21 cellular contexts compared by ENCODE assay signal in genomic region chr9:37163299-37163698, GRCh38. TPM values are rescaled to one million over a fixed set of nuclear protein-coding genes. Genes with fewer than 3 reads are reported as not detected.
A peak's percentile ranks its signal among the peaks of the same experiment; 100 is the strongest.
DNase-seq lines count a peak whose midpoint lies in the region; ATAC-seq, FAIRE-seq and TF ChIP-seq lines count a peak whose summit lies in the region.
"Had no signal": no experiment of that assay in that cellular context is flagged by ENCODE, and none has a peak within 500 bp of the region (broad histone marks: within the 10 kb centered on the region; RNA-seq: fewer than 3 reads in every experiment).

No MANE protein-coding gene starts in this region.

- H3K9ac ChIP-seq in Karpas-422 (ENCODE audit: low read length) (no peak overlapping the region), GM12878 (ENCODE audit: control insufficient read depth, insufficient read depth, low read length) (no peak overlapping the region)

- DNase-seq in GM12891 (ENCODE audit: insufficient read length, low spot score): no peak
- no peak for DNase-seq in Karpas-422
- no peak for DNase-seq in GM12878 (ENCODE audit: low read depth, low spot score)
- DNase-seq in stimulated activated naive B cell treated with anti-CD40 and anti-IgM and Interleukin-4, amounts not matched to agents 10 μg/mL and 1 μg/mL and 100 μg/mL, for 72 hours: no peak
- DNase-seq in left lobe of liver (ENCODE audit: low spot score): no peak
- DNase-seq in left colon: no peak
- no peak for DNase-seq in T-cell
- DNase-seq: Caco-2; CD4-positive, alpha-beta T cell; DND-41; MV-4-11; NCI-H1694 treated with DMSO at 0.1 percent for 48 hours; NCI-H2081 treated with DMSO at 0.1 percent for 48 hours; NCI-H2171 treated with DMSO at 0.1 percent for 48 hours; NCI-H524 treated with DMSO at 0.1 percent for 48 hours; NCI-H82; Right ventricle myocardium superior had no signal

- H3K36me3 ChIP-seq in Karpas-422 (ENCODE audit: insufficient read depth, low read length) (peaks cover 48% of the 10 kb centered on the region), GM12878 (ENCODE audit: control insufficient read depth in 2 of 2, insufficient read depth in 2 of 2, low read length in 1 of 2) (peaks cover 3 to 21% of the 10 kb centered on the region in 2 experiments; a peak in 3 of 4 replicates)

- H3K4me1 Mint-ChIP-seq in stimulated activated naive B cell treated with anti-CD40 and anti-IgM and Interleukin-4, amounts not matched to agents 10 μg/mL and 1 μg/mL and 100 μg/mL, for 72 hours: peaks cover 26 to 58% of the 10 kb centered on the region in 2 donors
- H3K4me1 Mint-ChIP-seq in T-cell: peaks cover 6 to 30% (median 15%) of the 10 kb centered on the region in 3 donors

- in situ Hi-C loops in GM12878 (cut with MboI): no loop called here

- no peak for TF ChIP-seq RAD21 in GM12878 (IDR thresholded peaks at IDR 0.05; ENCODE audit: insufficient read depth, low read depth, low read length)

- H2AFZ ChIP-seq in Karpas-422 (ENCODE audit: low read length) (no peak overlapping the region), GM12878 (ENCODE audit: control insufficient read depth, low read depth, low read length) (no peak overlapping the region)
- H2AFZ ChIP-seq: GM23338 had no signal

- CTCF ChIA-PET in GM12878 (lab: Yijun Ruan, JAX): interaction anchor here (0.9 kb wide), 1 partner anchor 11 kb away, joined by 4 read pairs; no protein-coding TSS in a partner anchor
- CTCF ChIA-PET in T-cell (lab: Charles Lee): interaction anchor here in 1 of 2 donors (0.6 kb wide), 1 partner anchor 45 kb away, joined by 3 read pairs; no protein-coding TSS in a partner anchor

- no peak for TF ChIP-seq EP300 in GM12878 (IDR thresholded peaks at IDR 0.05; ENCODE audit: borderline replicate concordance in 1 of 2, control insufficient read depth in 1 of 2, low read depth in 2 of 2, low read length in 2 of 2)

- H3K4me3 Mint-ChIP-seq in stimulated activated naive B cell treated with anti-CD40 and anti-IgM and Interleukin-4, amounts not matched to agents 10 μg/mL and 1 μg/mL and 100 μg/mL, for 72 hours: no peak overlapping the region
- no peak overlapping the region for H3K4me3 Mint-ChIP-seq in T-cell
- H3K4me3 Mint-ChIP-seq: CD4-positive, alpha-beta T cell; GM23338 had no signal

- peaks cover 0 to 2% of the 10 kb centered on the region in 2 donors for H3K9me3 Mint-ChIP-seq in stimulated activated naive B cell treated with anti-CD40 and anti-IgM and Interleukin-4, amounts not matched to agents 10 μg/mL and 1 μg/mL and 100 μg/mL, for 72 hours
- no peaks in the 10 kb centered on the region for H3K9me3 Mint-ChIP-seq in T-cell
- H3K9me3 Mint-ChIP-seq: CD4-positive, alpha-beta T cell; GM23338; IgD-negative memory B cell had no signal

- intact Hi-C loops in GM12878 (cut with micrococcal nuclease; ENCODE audit: unreplicated experiment): no loop called here
- intact Hi-C loops in left colon (cut with DNase I, micrococcal nuclease): no loop called here

- BruUV-seq in GM12878 (replicated peaks; lab: Mats Ljungman, UMichigan): no TSS peak

- TF ChIP-seq CTCF in GM12878 (IDR thresholded peaks at IDR 0.05 in 2 of 3, conservative IDR thresholded peaks at IDR 0.05 in 1 of 3; ENCODE audit: control insufficient read depth in 2 of 3, extremely low read depth in 1 of 3, insufficient read depth in 1 of 3, low read depth in 3 of 3, low read length in 3 of 3): no peak

- POLR2A ChIA-PET in GM12878 (lab: Charles Lee) (no interaction called here), T-cell (lab: Charles Lee) (no interaction called here)

- H3K4me2 ChIP-seq in Karpas-422 (ENCODE audit: low read depth, low read length, poor library complexity, severe bottlenecking) (no peak overlapping the region), GM12878 (ENCODE audit: control insufficient read depth, insufficient read depth) (no peak overlapping the region)
- H3K4me2 ChIP-seq: A549 had no signal

- no peaks in the 10 kb centered on the region for H3K9me3 ChIP-seq in Karpas-422 (ENCODE audit: low read length)
- H3K9me3 ChIP-seq in GM12878 (replicated peaks; ENCODE audit: control insufficient read depth, insufficient read depth, low read length): no peaks in the 10 kb centered on the region; the same call in 2 of the 3 replicates
- H3K9me3 ChIP-seq: A549, Caco-2 had no signal

- FAIRE-seq in GM12891 (lab: Jason Lieb, UNC) (peak; percentile 94), GM12878 (lab: Jason Lieb, UNC) (no peak)
- FAIRE-seq: A549 had no signal

- H3K9me2 ChIP-seq in Karpas-422 (replicated peaks; ENCODE audit: insufficient read depth, low read length): no peaks in the 10 kb centered on the region

- SMC1A ChIA-PET in GM12878 (lab: Charles Lee; ENCODE audit: uncharacterized antibody, unreplicated experiment): interaction anchor here (0.7 to 1.0 kb wide), 2 partner anchors 14 to 38 kb away, joined by 4 read pairs; no protein-coding TSS in a partner anchor

- H3K4me3 ChIP-seq in Karpas-422 (ENCODE audit: low read length): no peak overlapping the region
- H3K4me3 ChIP-seq in GM12878: no peak overlapping the region
- H3K4me3 ChIP-seq: A549, GM23338 had no signal

- H3K27me3 ChIP-seq in Karpas-422 (ENCODE audit: low read length): no peaks in the 10 kb centered on the region
- no peaks in the 10 kb centered on the region for H3K27me3 ChIP-seq in GM12878 (replicated peaks in 1 of 2; ENCODE audit: control insufficient read depth in 2 of 2, insufficient read depth in 2 of 2, low read length in 1 of 2)

- WGBS in GM12878 (ENCODE audit: insufficient coverage, insufficient replicate concordance, low lambda C conversion rate, missing lambda C conversion rate): 58% methylated on average over 3 of the region's 4 CpGs

- H4K20me1 ChIP-seq in Karpas-422 (ENCODE audit: insufficient read depth, low read depth, low read length): no peaks in the 10 kb centered on the region
- no peaks in the 10 kb centered on the region for H4K20me1 ChIP-seq in GM12878 (ENCODE audit: control insufficient read depth, insufficient read depth)

- peak overlapping the region; percentile 88 for H3K27ac Mint-ChIP-seq in stimulated activated naive B cell treated with anti-CD40 and anti-IgM and Interleukin-4, amounts not matched to agents 10 μg/mL and 1 μg/mL and 100 μg/mL, for 72 hours
- no peak overlapping the region for H3K27ac Mint-ChIP-seq in T-cell
- H3K27ac Mint-ChIP-seq: CD4-positive, alpha-beta T cell; GM23338 had no signal

- ATAC-seq in GM12878 (peak; percentile 72), left lobe of liver (no peak), left colon (no peak), T-cell (replicated peaks in 1 of 4) (no peak)
- peak; percentile 78 to 87 for ATAC-seq in stimulated activated naive B cell treated with anti-CD40 and anti-IgM and Interleukin-4, amounts not matched to agents 10 μg/mL and 1 μg/mL and 100 μg/mL, for 72 hours (replicated peaks)
- ATAC-seq: A549, HCT116 had no signal

- peaks cover 73% of the 10 kb centered on the region for H3K79me2 ChIP-seq in Karpas-422 (ENCODE audit: low read length)
- peaks cover 8% of the 10 kb centered on the region for H3K79me2 ChIP-seq in GM12878 (ENCODE audit: control insufficient read depth, insufficient read depth, low read length)

- peak overlapping the region; percentile 2; the same call in 1 of the 2 replicates for H3K27ac ChIP-seq in Karpas-422 (ENCODE audit: low read length)
- peak overlapping the region; percentile 51; the same call in 1 of the 2 replicates for H3K27ac ChIP-seq in GM12878 (ENCODE audit: control insufficient read depth, insufficient read depth)
- H3K27ac ChIP-seq: A549 had no signal

- TF ChIP-seq POLR2A in GM12891 (IDR thresholded peaks at IDR 0.05; ENCODE audit: low read depth, low read length): 0 out of 2 replicates have a peak, but pooled peaks have one; percentile 26
- no peak for TF ChIP-seq POLR2A in GM12878 (IDR thresholded peaks at IDR 0.05; ENCODE audit: low read depth, low read length)

- RAD21 ChIA-PET in GM12878 (lab: Charles Lee; ENCODE audit: unreplicated experiment): no interaction called here

- peaks cover 46 to 62% of the 10 kb centered on the region in 2 donors for H3K36me3 Mint-ChIP-seq in stimulated activated naive B cell treated with anti-CD40 and anti-IgM and Interleukin-4, amounts not matched to agents 10 μg/mL and 1 μg/mL and 100 μg/mL, for 72 hours
- peaks cover 57% of the 10 kb centered on the region for H3K36me3 Mint-ChIP-seq in T-cell

- peaks cover 28% of the 10 kb centered on the region for H3K4me1 ChIP-seq in Karpas-422 (ENCODE audit: low read length)
- H3K4me1 ChIP-seq in GM12878 (ENCODE audit: control insufficient read depth, insufficient read depth, low read length): peaks cover 11% of the 10 kb centered on the region
- H3K4me1 ChIP-seq: A549, Caco-2 had no signal

- no peaks in the 10 kb centered on the region for H3K27me3 Mint-ChIP-seq in stimulated activated naive B cell treated with anti-CD40 and anti-IgM and Interleukin-4, amounts not matched to agents 10 μg/mL and 1 μg/mL and 100 μg/mL, for 72 hours
- no peaks in the 10 kb centered on the region for H3K27me3 Mint-ChIP-seq in T-cell
- H3K27me3 Mint-ChIP-seq: CD4-positive, alpha-beta T cell; IgD-negative memory B cell had no signal

TF ChIP-seq in GM12891, 5 proteins besides CTCF, POLR2A, EP300 and RAD21 (continues in another document):
- TF ChIP-seq POU2F2 (IDR thresholded peaks at IDR 0.05; ENCODE audit: low read depth, low read length) (no peak), SPI1 (IDR thresholded peaks at IDR 0.05; ENCODE audit: low read depth, low read length) (peak; percentile 83)

TF ChIP-seq in GM12878, 131 proteins besides CTCF, POLR2A, EP300 and RAD21 (continues in another document):
- 0 out of 2 replicates have a peak, but pooled peaks have one; percentile 52 for TF ChIP-seq ZNF384 (IDR thresholded peaks at IDR 0.05; ENCODE audit: borderline replicate concordance, low read depth, low read length)

RNA-seq across cellular contexts. Expression of gene ZCCHC7, which starts 42.9 kb away (rescaled TPM):
- polyA plus RNA-seq in GM12891 (2012; ENCODE audit: low read depth, missing spikeins): 43.5 TPM
- total RNA-seq in Karpas-422 (2014; rRNA removed; shearing (Covaris generic); ENCODE audit: low replicate concordance): 58.4 and 85.1 TPM in 2 replicates
- 289 and 299 TPM in 2 replicates for total RNA-seq in GM12878 (2013; cell fraction: nucleolus; rRNA removed)
- total RNA-seq in GM12878 (2014; rRNA removed) (42.9 and 48.0 TPM in 2 replicates), GM12878 (2014; rRNA removed; fragmentation: Illumina TruSeq; extraction: Trizol) (73.6 and 75.8 TPM in 2 replicates), GM12878 (2021) (45.8 and 49.9 TPM in 2 replicates), left lobe of liver (6.5 TPM), left colon (10 to 100 TPM; 16.1 to 19.1 TPM), T-cell (10 to 100 TPM; 29.1 to 44.2 (median 33.5) TPM)
- 22.6 TPM for polyA plus RNA-seq in GM12878 (2011; ENCODE audit: low read depth)
- polyA plus RNA-seq in GM12878 (2011; rRNA removed) (178 and 200 TPM in 2 replicates), GM12878 (2014; fragmentation: Illumina TruSeq; extraction: Trizol) (87.6 and 112 TPM in 2 replicates), GM12878 (2014; fragmentation: Nextera tagmentation; extraction: Ambion mirVana) (10 to 100 TPM; 58.6 to 60.8 TPM), GM12878 (2014; rRNA removed) (34.2 and 45.1 TPM in 2 replicates), GM12878 (2016; fragmentation: Nextera tagmentation; extraction: Ambion mirVana) (10 to 100 TPM; 46.2 to 48.1 TPM)
- 140 and 169 TPM in 2 replicates for polyA plus RNA-seq in GM12878 (2011; cell fraction: cytosol; rRNA removed)
- 86.0 and 107 TPM in 2 replicates for polyA plus RNA-seq in GM12878 (2011; cell fraction: nucleus; rRNA removed)
- 33.6 and 39.7 TPM in 2 replicates for polyA plus RNA-seq in GM12878 (2012)
- 214 and 217 TPM in 2 replicates for polyA minus RNA-seq in GM12878 (2011; rRNA and poly(A)+ RNA removed)
- polyA minus RNA-seq in GM12878 (2011; cell fraction: cytosol; rRNA and poly(A)+ RNA removed): 55.5 and 64.1 TPM in 2 replicates
- polyA minus RNA-seq in GM12878 (2011; cell fraction: nucleus; rRNA and poly(A)+ RNA removed): 75.1 and 94.9 TPM in 2 replicates

Comparison
In these comparisons a context has a peak if more than half of its experiments do, and no peak if none do; other contexts are left out.
1. ATAC-seq: peak in GM12878 (single experiment) and stimulated activated naive B cell treated with anti-CD40 and anti-IgM and Interleukin-4, amounts not matched to agents 10 μg/mL and 1 μg/mL and 100 μg/mL, for 72 hours (2 of 2); none in left lobe of liver (single experiment), left colon (single experiment) and T-cell (0 of 4).